In the genomic region with DNA sequence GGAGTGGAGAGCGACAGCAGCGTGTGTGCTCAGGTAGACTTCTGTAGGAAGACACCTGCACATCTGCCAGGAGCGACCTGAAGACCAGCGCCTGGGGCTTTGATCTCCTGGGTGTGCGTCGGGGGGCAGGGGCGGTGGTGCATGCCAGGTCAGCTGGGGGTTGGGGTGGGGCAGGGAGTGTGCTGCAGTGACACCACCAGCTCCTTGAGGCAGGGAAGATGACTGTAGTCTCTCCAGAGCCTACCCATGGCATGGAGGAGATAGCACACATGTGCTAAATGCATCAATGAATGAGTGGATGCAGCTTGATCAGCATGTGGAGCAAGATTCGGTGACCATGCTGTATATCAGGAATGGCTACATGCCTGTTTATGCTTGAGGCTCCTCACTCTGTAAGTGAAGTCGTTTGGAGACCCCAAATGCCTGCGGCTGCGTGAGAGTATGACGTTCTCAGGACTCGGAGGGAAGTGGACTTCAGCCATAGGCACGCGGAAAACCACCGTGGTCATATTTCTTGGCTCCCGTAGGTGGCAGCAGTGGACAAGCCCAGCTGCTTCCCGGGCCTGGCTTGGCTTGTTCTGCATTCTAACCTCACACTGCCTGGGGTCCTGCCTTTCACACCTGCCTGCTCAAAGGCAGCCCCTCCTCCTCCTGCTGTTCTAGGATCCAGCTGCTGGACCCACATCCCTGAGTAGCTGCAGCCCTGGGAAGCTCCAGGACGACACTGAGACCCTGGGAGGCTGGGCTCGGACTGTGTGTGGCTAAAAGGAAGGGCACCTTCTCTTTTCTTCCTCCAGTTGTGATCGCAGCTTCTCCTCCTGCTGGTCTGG, we compare ENCODE assay signal across 8 cellular contexts. TPM values are rescaled to one million over a fixed set of nuclear protein-coding genes. Genes with fewer than 3 reads are reported as not detected.
DNase-seq lines count a peak whose midpoint lies in the region; ATAC-seq and TF ChIP-seq lines count a peak whose summit lies in the region.

No MANE protein-coding gene starts in this region.

- peak; percentile 59 to 71 (median 59) for TF ChIP-seq CTCF in ovary (IDR thresholded peaks at IDR 0.05)
- TF ChIP-seq CTCF in uterus (IDR thresholded peaks at IDR 0.05): peak; percentile 54 to 76 (median 69)

- intact Hi-C loops in head of caudate nucleus (cut with DNase I) (no loop called here), ovary (cut with DNase I) (loop anchor here in 2 of 4 donors (5.0 to 10.0 kb wide), 2 partner anchors 523 to 530 kb away; no protein-coding TSS in a partner anchor), uterus (cut with DNase I; ENCODE audit: low total_unique reads) (no loop called here)

- no peaks in the 10 kb centered on the region for H3K4me1 ChIP-seq in ovary (ENCODE audit: insufficient read depth)
- H3K4me1 ChIP-seq in uterus: no peaks in the 10 kb centered on the region

- TF ChIP-seq EP300 in ovary (IDR thresholded peaks at IDR 0.05): no peak

- ATAC-seq in GM18909 (IDR thresholded peaks at IDR 0.05; ENCODE audit: poor library complexity, unreplicated experiment): peak; percentile 61

- H3K4me3 ChIP-seq in Jurkat, Clone E6-1 (ENCODE audit: low read length): no peak overlapping the region
- no peak overlapping the region for H3K4me3 ChIP-seq in ovary
- H3K4me3 ChIP-seq in uterus: no peak overlapping the region

- H3K27ac ChIP-seq in ovary: no peak overlapping the region
- no peak overlapping the region for H3K27ac ChIP-seq in uterus

- TF ChIP-seq POLR2A in ovary (IDR thresholded peaks at IDR 0.05) (no peak), uterus (IDR thresholded peaks at IDR 0.05) (no peak)

- H3K9me3 ChIP-seq in ovary (no peaks in the 10 kb centered on the region), uterus (no peaks in the 10 kb centered on the region)

- H3K36me3 ChIP-seq in ovary: no peaks in the 10 kb centered on the region
- H3K36me3 ChIP-seq in uterus: no peaks in the 10 kb centered on the region

- peak; percentile 84 for DNase-seq in Ammon's horn (ENCODE audit: low spot score)
- DNase-seq in Jurkat, Clone E6-1 (ENCODE audit: low read depth, low spot score): peak; percentile 56
- peak; percentile 85 for DNase-seq in OCI-M1 (lab: John Stamatoyannopoulos, UW)
- peak; percentile 70 for DNase-seq in activated effector memory CD4-positive, alpha-beta T cell treated with anti-CD3 and anti-CD28 coated beads, Interleukin-2, amount 50 U/mL, for 16 hours
- DNase-seq in head of caudate nucleus: peak; percentile 57 to 91 (median 75)
- peak; percentile 53 to 73 (median 66) for DNase-seq in ovary
- peak; percentile 47 to 56 for DNase-seq in uterus

- H3K27me3 ChIP-seq in ovary: no peaks in the 10 kb centered on the region
- no peaks in the 10 kb centered on the region for H3K27me3 ChIP-seq in uterus

- WGBS in ovary, 3 donors: 31 to 35% (median 32%) methylated on average over 21 of the region's 21 CpGs

RNA-seq across cellular contexts. Expression of a gene that starts 39.4 kb away (rescaled TPM):
- not detected for polyA plus RNA-seq in Jurkat, Clone E6-1 (2012; ENCODE audit: insufficient read depth, insufficient read length)
- total RNA-seq in ovary: not detected
- polyA plus RNA-seq in ovary: not detected
- not detected for total RNA-seq in uterus

RNA-seq across cellular contexts. Expression of a gene that starts 47.7 kb away (rescaled TPM):
- not detected for polyA plus RNA-seq in Jurkat, Clone E6-1 (2012; ENCODE audit: insufficient read depth, insufficient read length)
- total RNA-seq in ovary (under 1 TPM in 2 of 7 donors, not detected in 5; 0.13 to 0.57 TPM), uterus (1 to 10 TPM in 2 of 4 donors, under 1 TPM in 1, not detected in 1; 0.79 to 2.3 (median 1.3) TPM)
- 1 to 10 TPM in 1 of 2 donors, under 1 TPM in 1; 0.08 to 1.0 TPM for polyA plus RNA-seq in ovary
